In genomic region chr10:84195044-84195830, GRCh38 we compare ENCODE assay signal across 9 cellular contexts. TPM values are rescaled to one million over a fixed set of nuclear protein-coding genes. Genes with fewer than 3 reads are reported as not detected.
A peak's percentile ranks its signal among the peaks of the same experiment; 100 is the strongest.
DNase-seq lines count a peak whose midpoint lies in the region; TF ChIP-seq lines count a peak whose summit lies in the region.
"Had no signal": no experiment of that assay in that cellular context is flagged by ENCODE, and none has a peak within 500 bp of the region (broad histone marks: within the 10 kb centered on the region; RNA-seq: fewer than 3 reads in every experiment).

No MANE protein-coding gene starts in this region.

- H3K9ac ChIP-seq in skeletal muscle satellite cell (ENCODE audit: low read depth, low read length) = no peak overlapping the region

- in situ Hi-C loops in GM13976 (cut with MboI; ENCODE audit: low sequenced_read_pairs, unreplicated experiment) = no loop called here

- peak overlapping the region; percentile 97 for H3K4me2 ChIP-seq in hepatocyte
- peak overlapping the region; percentile 75 for H3K4me2 ChIP-seq in skeletal muscle satellite cell (ENCODE audit: low read length)

- no peak overlapping the region for H3K4me3 ChIP-seq in hepatocyte
- H3K4me3 ChIP-seq in skeletal muscle satellite cell (ENCODE audit: low read length) = peak overlapping the region; percentile 56
- H3K4me3 ChIP-seq: SK-N-MC had no signal

- no peaks in the 10 kb centered on the region for H4K20me1 ChIP-seq in hepatocyte (ENCODE audit: insufficient read depth, poor library complexity, severe bottlenecking)

- 53% methylated on average over 36 of the region's 43 CpGs for WGBS in hepatocyte (ENCODE audit: low lambda C conversion rate, missing lambda C conversion rate)

- no peak overlapping the region for H3K27ac ChIP-seq in hepatocyte
- H3K27ac ChIP-seq: SK-N-MC had no signal

- H3K27me3 ChIP-seq in hepatocyte (peaks cover 66% of the 10 kb centered on the region), skeletal muscle satellite cell (ENCODE audit: control insufficient read depth, insufficient read depth, low read length) (peaks cover 59% of the 10 kb centered on the region)

- no peaks in the 10 kb centered on the region for H3K79me2 ChIP-seq in hepatocyte

- H3K9me3 ChIP-seq in hepatocyte (ENCODE audit: low read depth) = no peaks in the 10 kb centered on the region
- H3K9me3 ChIP-seq in skeletal muscle satellite cell (replicated peaks; ENCODE audit: low read length) = no peaks in the 10 kb centered on the region

- TF ChIP-seq CTCF in hepatocyte (IDR thresholded peaks at IDR 0.05; ENCODE audit: poor library complexity) (no peak), GM13976 (IDR thresholded peaks at IDR 0.05; ENCODE audit: borderline replicate concordance, control extremely low read depth, extremely low read depth, insufficient read depth, missing control alignments) (no peak)

- H3K9me2 ChIP-seq in hepatocyte (replicated peaks; ENCODE audit: insufficient read depth) = no peaks in the 10 kb centered on the region

- H3K36me3 ChIP-seq in hepatocyte (replicated peaks; ENCODE audit: insufficient read depth, low read depth) (no peaks in the 10 kb centered on the region), skeletal muscle satellite cell (ENCODE audit: insufficient read depth, low read length) (no peaks in the 10 kb centered on the region)

- H3K4me1 ChIP-seq in hepatocyte (ENCODE audit: insufficient read depth) (no peaks in the 10 kb centered on the region), skeletal muscle satellite cell (ENCODE audit: control insufficient read depth, insufficient read depth, low read length) (no peaks in the 10 kb centered on the region)

- H2AFZ ChIP-seq in hepatocyte = no peak overlapping the region

- peak; percentile 5 for DNase-seq in NCI-H345 treated with DMSO at 0.1 percent for 48 hours (lab: John Stamatoyannopoulos, UW; ENCODE audit: unreplicated experiment)
- no peak for DNase-seq in NCI-H345 (lab: John Stamatoyannopoulos, UW)
- DNase-seq in NCI-H146 treated with DMSO at 0.1 percent for 48 hours (lab: John Stamatoyannopoulos, UW; ENCODE audit: unreplicated experiment) = peak; percentile 51
- DNase-seq in hepatocyte (ENCODE audit: low spot score) = no peak
- DNase-seq in GM13976 (ENCODE audit: low spot score) = no peak
- no peak for DNase-seq in SW480 (ENCODE audit: low spot score)
- DNase-seq in HuH-7 (ENCODE audit: low spot score) = no peak

RNA-seq across cellular contexts. Expression of gene CDHR1, which starts 0.9 kb away (rescaled TPM):
- total RNA-seq in hepatocyte = 0.03 and 0.24 TPM in 2 replicates
- 0.17 TPM in 1 of 2 replicates, not detected in the other for polyA plus RNA-seq in hepatocyte
- total RNA-seq in skeletal muscle satellite cell (2012; rRNA removed) = not detected in 2 replicates

RNA-seq across cellular contexts. Expression of gene GPR15LG, which starts 21.6 kb away (rescaled TPM):
- total RNA-seq in hepatocyte = 0.52 and 2.6 TPM in 2 replicates
- polyA plus RNA-seq in hepatocyte = 0.45 and 1.9 TPM in 2 replicates
- total RNA-seq in skeletal muscle satellite cell (2012; rRNA removed) = not detected in 2 replicates

RNA-seq across cellular contexts. Expression of gene LRIT2, which starts 30.1 kb away (rescaled TPM):
- not detected in 2 replicates for total RNA-seq in hepatocyte
- not detected in 2 replicates for polyA plus RNA-seq in hepatocyte
- total RNA-seq in skeletal muscle satellite cell (2012; rRNA removed) = not detected in 2 replicates

RNA-seq across cellular contexts. Expression of gene LRIT1, which starts 46.1 kb away (rescaled TPM):
- not detected in 2 replicates for total RNA-seq in hepatocyte
- not detected in 2 replicates for polyA plus RNA-seq in hepatocyte
- not detected in 2 replicates for total RNA-seq in skeletal muscle satellite cell (2012; rRNA removed)

RNA-seq across cellular contexts. Expression of gene RGR, which starts 49.6 kb away (rescaled TPM):
- total RNA-seq in hepatocyte = not detected in 2 replicates
- not detected in 2 replicates for polyA plus RNA-seq in hepatocyte
- not detected in 2 replicates for total RNA-seq in skeletal muscle satellite cell (2012; rRNA removed)

Comparison
In these comparisons a context has a peak if more than half of its experiments do, and no peak if none do; other contexts are left out.
1. DNase-seq: peak in NCI-H345 treated with DMSO at 0.1 percent for 48 hours (single experiment) and NCI-H146 treated with DMSO at 0.1 percent for 48 hours (single experiment); none in NCI-H345 (single experiment), hepatocyte (single experiment), GM13976 (single experiment), SW480 (single experiment) and HuH-7 (single experiment).